1 cellular context compared by ENCODE assay signal in genomic region chr20:35702051-35702823, GRCh38.
TF ChIP-seq lines count a peak whose summit lies in the region.

No MANE protein-coding gene starts in this region.

TF ChIP-seq in endothelial cell of umbilical vein, 7 proteins besides CTCF, POLR2A, EP300 and RAD21:
- peak; percentile 3 for TF ChIP-seq POLR2AphosphoS5 (IDR thresholded peaks at IDR 0.05; ENCODE audit: insufficient read depth, low read depth, low read length)
- TF ChIP-seq JUN (IDR thresholded peaks at IDR 0.05; ENCODE audit: borderline replicate concordance, insufficient read depth, insufficient read length, low read depth) = no peak
